9 cellular contexts compared by ENCODE assay signal in the genomic region with DNA sequence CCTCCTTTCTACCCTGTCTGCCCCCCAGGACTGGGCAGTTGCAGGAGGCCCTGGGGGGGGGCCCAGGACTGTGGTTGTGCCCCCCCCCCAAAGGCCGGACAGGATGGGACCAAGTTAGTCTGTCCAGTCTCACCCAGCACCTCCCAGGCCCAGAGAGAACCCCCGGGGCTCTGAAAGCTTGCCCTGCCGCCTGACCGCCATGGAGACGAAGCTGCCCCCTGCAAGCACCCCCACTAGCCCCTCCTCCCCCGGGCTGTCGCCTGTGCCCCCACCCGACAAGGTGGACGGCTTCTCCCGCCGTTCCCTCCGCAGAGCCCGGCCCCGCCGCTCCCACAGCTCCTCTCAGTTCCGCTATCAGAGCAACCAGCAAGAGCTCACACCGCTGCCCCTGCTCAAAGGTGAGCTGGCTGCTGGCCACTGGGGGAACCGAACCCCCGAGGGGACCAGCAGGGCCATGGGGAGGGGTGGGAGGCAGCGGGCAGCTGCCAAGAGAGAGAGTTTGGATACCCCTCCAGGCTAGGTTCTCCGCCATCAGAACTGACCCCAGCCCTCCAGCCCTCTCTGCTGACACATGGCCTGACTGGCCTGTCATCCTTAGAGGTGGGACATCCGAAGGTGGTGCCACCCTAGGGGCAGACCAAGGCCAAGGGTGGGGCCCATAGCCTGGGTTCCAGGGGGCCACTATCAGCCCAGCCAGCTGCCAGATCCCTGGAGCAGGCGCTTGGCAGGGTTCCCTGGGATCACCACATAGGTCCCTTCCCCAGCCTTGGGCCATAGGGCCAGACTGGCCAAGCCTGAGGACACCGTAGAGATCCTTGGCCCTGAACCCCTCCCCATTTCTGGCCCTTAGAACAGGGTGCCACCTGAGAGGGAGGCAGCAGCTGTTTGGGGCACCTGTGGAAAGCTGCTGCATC. TPM values are rescaled to one million over a fixed set of nuclear protein-coding genes. Genes with fewer than 3 reads are reported as not detected.
DNase-seq lines count a peak whose midpoint lies in the region; ATAC-seq and TF ChIP-seq lines count a peak whose summit lies in the region.
"Had no signal": no experiment of that assay in that cellular context is flagged by ENCODE, and none has a peak within 500 bp of the region (broad histone marks: within the 10 kb centered on the region; RNA-seq: fewer than 3 reads in every experiment).

No MANE protein-coding gene starts in this region.

- peak overlapping the region; percentile 87 for H3K4me3 Mint-ChIP-seq in stimulated activated naive CD8-positive, alpha-beta T cell treated with anti-CD3 and anti-CD28 coated beads, Interleukin-15, Interleukin-2, amounts not matched to agents 100 ng/mL and 50 ng/mL, for 24 hours

- peaks cover 5% of the 10 kb centered on the region for H3K36me3 Mint-ChIP-seq in stimulated activated naive CD8-positive, alpha-beta T cell treated with anti-CD3 and anti-CD28 coated beads, Interleukin-15, Interleukin-2, amounts not matched to agents 100 ng/mL and 50 ng/mL, for 24 hours (ENCODE audit: low read depth)

- DNase-seq in stimulated activated naive CD8-positive, alpha-beta T cell treated with anti-CD3 and anti-CD28 coated beads, Interleukin-15, Interleukin-2, amounts not matched to agents 100 U/mL and 50 U/mL, for 24 hours = no peak
- no peak for DNase-seq in cardiac fibroblast (ENCODE audit: low read depth in 2 of 2)
- DNase-seq in aorta = peak; percentile 51 to 78
- no peak for DNase-seq in SIG-M5 (lab: John Stamatoyannopoulos, UW)
- no peak for DNase-seq in HuH-7.5 (ENCODE audit: low spot score)
- no peak for DNase-seq in stimulated activated CD8-positive, alpha-beta memory T cell treated with anti-CD3 and anti-CD28 coated beads, Interleukin-4, amount 100 ng/mL, for 48 hours

- H3K27ac ChIP-seq in muscle layer of colon (ENCODE audit: low read depth, low read length) (peak overlapping the region; percentile 97), aorta (ENCODE audit: low read depth in 1 of 2, low read length in 2 of 2) (no peak overlapping the region)

- H3K9ac ChIP-seq in muscle layer of colon (ENCODE audit: low read length) = peak overlapping the region; percentile 87

- H3K27ac Mint-ChIP-seq in stimulated activated naive CD8-positive, alpha-beta T cell treated with anti-CD3 and anti-CD28 coated beads, Interleukin-15, Interleukin-2, amounts not matched to agents 100 ng/mL and 50 ng/mL, for 24 hours = no peak overlapping the region

- 49 to 56% methylated on average over 12 to 24 of the region's 24 CpGs for WGBS in aorta, 2 donors

- no peaks in the 10 kb centered on the region for H3K27me3 Mint-ChIP-seq in stimulated activated naive CD8-positive, alpha-beta T cell treated with anti-CD3 and anti-CD28 coated beads, Interleukin-15, Interleukin-2, amounts not matched to agents 100 ng/mL and 50 ng/mL, for 24 hours

- H3K27me3 ChIP-seq in muscle layer of colon (ENCODE audit: control insufficient read depth in 1 of 2, insufficient read depth in 2 of 2, low read length in 2 of 2) (no peaks in the 10 kb centered on the region), aorta (ENCODE audit: control insufficient read depth in 1 of 2, insufficient read depth in 2 of 2, low read length in 1 of 2) (no peaks in the 10 kb centered on the region)

- peak overlapping the region; percentile 89 to 93 for H3K4me3 ChIP-seq in cardiac fibroblast (replicated peaks in 1 of 2; ENCODE audit: low read depth in 2 of 2, low read length in 2 of 2)
- H3K4me3 ChIP-seq in muscle layer of colon (ENCODE audit: low read depth in 1 of 2, low read length in 2 of 2) = peak overlapping the region; percentile 60 to 92
- H3K4me3 ChIP-seq in aorta (ENCODE audit: low read length in 2 of 2) = peak overlapping the region; percentile 58 to 63

- H3K4me1 Mint-ChIP-seq in stimulated activated naive CD8-positive, alpha-beta T cell treated with anti-CD3 and anti-CD28 coated beads, Interleukin-15, Interleukin-2, amounts not matched to agents 100 ng/mL and 50 ng/mL, for 24 hours (ENCODE audit: low read depth) = peaks cover 15% of the 10 kb centered on the region

- TF ChIP-seq CTCF in cardiac fibroblast (IDR thresholded peaks at IDR 0.05; ENCODE audit: low read depth, low read length) = no peak

- intact Hi-C loops in aorta (cut with DNase I) = loop anchor here in 1 of 2 donors (5.0 kb wide), 1 partner anchor 72 kb away; the partner anchor contains the start of gene BATF2

- H3K9me3 ChIP-seq in muscle layer of colon (ENCODE audit: low read length) (no peaks in the 10 kb centered on the region), aorta (ENCODE audit: control insufficient read depth, low read length) (no peaks in the 10 kb centered on the region)

- H3K36me3 ChIP-seq in muscle layer of colon (ENCODE audit: insufficient read depth, low read length) = peaks cover 35% of the 10 kb centered on the region
- H3K36me3 ChIP-seq in aorta (ENCODE audit: control insufficient read depth in 1 of 2, insufficient read depth in 2 of 2, low read length in 1 of 2) = peaks cover 0 to 3% of the 10 kb centered on the region in 2 donors

- no peaks in the 10 kb centered on the region for H3K9me3 Mint-ChIP-seq in stimulated activated naive CD8-positive, alpha-beta T cell treated with anti-CD3 and anti-CD28 coated beads, Interleukin-15, Interleukin-2, amounts not matched to agents 100 ng/mL and 50 ng/mL, for 24 hours

- ATAC-seq in stimulated activated naive CD8-positive, alpha-beta T cell treated with anti-CD3 and anti-CD28 coated beads, Interleukin-15, Interleukin-2, amounts not matched to agents 100 U/mL and 50 U/mL, for 24 hours = no peak
- no peak for ATAC-seq in aorta (ENCODE audit: low FRiP score)

- H3K4me1 ChIP-seq in muscle layer of colon (ENCODE audit: insufficient read depth, low read length) (peaks cover 20% of the 10 kb centered on the region), aorta (ENCODE audit: control insufficient read depth in 1 of 2, insufficient read depth in 2 of 2, low read length in 2 of 2) (no peaks in the 10 kb centered on the region)

RNA-seq across cellular contexts. Expression of gene PPP2R5B, which starts 1.3 kb away (rescaled TPM):
- total RNA-seq in aorta = 10 to 100 TPM; 32.7 to 36.8 TPM
- 10 to 100 TPM in 1 of 2 donors, 1 to 10 TPM in 1; 9.5 to 28.6 TPM for polyA plus RNA-seq in aorta

RNA-seq across cellular contexts. Expression of gene ATG2A, which starts 8.8 kb away (rescaled TPM):
- 10 to 100 TPM; 19.6 to 20.6 TPM for total RNA-seq in aorta
- polyA plus RNA-seq in aorta = 10 to 100 TPM in 1 of 2 donors, 1 to 10 TPM in 1; 7.0 to 34.9 TPM

RNA-seq across cellular contexts. Expression of gene GPHA2, which starts 9.9 kb away (rescaled TPM):
- total RNA-seq in aorta = not detected
- under 1 TPM in 1 of 2 donors, not detected in 1; 0.43 TPM for polyA plus RNA-seq in aorta
- total RNA-seq: RPMI7951 had no signal

RNA-seq across cellular contexts. Expression of gene MAJIN, which starts 46.1 kb away (rescaled TPM):
- not detected for total RNA-seq in aorta
- polyA plus RNA-seq in aorta = not detected
- total RNA-seq: RPMI7951 had no signal

RNA-seq across cellular contexts. Expression of gene EHD1, which starts 47.4 kb away (rescaled TPM):
- total RNA-seq in aorta = 100 to 1,000 TPM in 1 of 2 donors, 10 to 100 TPM in 1; 61.8 to 122 TPM
- 10 to 100 TPM; 14.4 to 28.8 TPM for polyA plus RNA-seq in aorta

Comparison
In these comparisons a context has a peak if more than half of its experiments do, and no peak if none do; other contexts are left out.
1. DNase-seq: peak in aorta (2 of 2); none in stimulated activated naive CD8-positive, alpha-beta T cell treated with anti-CD3 and anti-CD28 coated beads, Interleukin-15, Interleukin-2, amounts not matched to agents 100 U/mL and 50 U/mL, for 24 hours (single experiment), cardiac fibroblast (0 of 2), SIG-M5 (single experiment), HuH-7.5 (single experiment) and stimulated activated CD8-positive, alpha-beta memory T cell treated with anti-CD3 and anti-CD28 coated beads, Interleukin-4, amount 100 ng/mL, for 48 hours (single experiment).
2. Peak in every context shown above with its lines, with median percentiles within 50 percentile points of each other: H3K4me3 ChIP-seq.